In genomic region chr16:82008957-82009592, GRCh38 we compare ENCODE assay signal across 23 cellular contexts. TPM values are rescaled to one million over a fixed set of nuclear protein-coding genes. Genes with fewer than 3 reads are reported as not detected.
DNase-seq lines count a peak whose midpoint lies in the region; ATAC-seq, FAIRE-seq and TF ChIP-seq lines count a peak whose summit lies in the region.
"Had no signal": no experiment of that assay in that cellular context is flagged by ENCODE, and none has a peak within 500 bp of the region (broad histone marks: within the 10 kb centered on the region; RNA-seq: fewer than 3 reads in every experiment).

No MANE protein-coding gene starts in this region.

- ATAC-seq in HepG2 = no peak
- no peak for ATAC-seq in right lobe of liver
- ATAC-seq in K562 = no peak
- no peak for ATAC-seq in GM18519 (IDR thresholded peaks at IDR 0.05; ENCODE audit: low FRiP score, unreplicated experiment)

- CTCF ChIA-PET in HepG2 (lab: Yijun Ruan, JAX; ENCODE audit: low intra/inter-chr PET ratio, low total read pairs) = no interaction called here
- CTCF ChIA-PET in OCI-LY7 (lab: Charles Lee; ENCODE audit: unreplicated experiment) = no interaction called here
- CTCF ChIA-PET in K562 (lab: Yijun Ruan, JAX; ENCODE audit: low intra/inter-chr PET ratio) = no interaction called here

- H3K9me1 ChIP-seq in K562 (ENCODE audit: control insufficient read depth, insufficient read depth, low read length) = no peaks in the 10 kb centered on the region

- intact Hi-C loops in HepG2 (cut with micrococcal nuclease; ENCODE audit: unreplicated experiment) (no loop called here), right lobe of liver (cut with DNase I) (no loop called here), OCI-LY7 (cut with micrococcal nuclease; ENCODE audit: unreplicated experiment) (no loop called here), K562 (cut with micrococcal nuclease) (no loop called here)

- H3K79me2 ChIP-seq in HepG2 (ENCODE audit: insufficient read depth, low read length) (no peaks in the 10 kb centered on the region), OCI-LY7 (ENCODE audit: insufficient read depth, low read depth, low read length) (no peaks in the 10 kb centered on the region), K562 (ENCODE audit: control insufficient read depth, insufficient read depth, low read length) (no peaks in the 10 kb centered on the region)

- H3K27ac ChIP-seq in HepG2 (ENCODE audit: extremely low read length, insufficient read depth, low read length) = no peak overlapping the region
- H3K27ac ChIP-seq in right lobe of liver = no peak overlapping the region
- no peak overlapping the region for H3K27ac ChIP-seq in OCI-LY7 (ENCODE audit: low read depth, low read length, poor library complexity, severe bottlenecking)
- no peak overlapping the region for H3K27ac ChIP-seq in K562 (ENCODE audit: extremely low read depth, low read depth, low read length)
- H3K27ac ChIP-seq in tibial nerve = no peak overlapping the region
- H3K27ac ChIP-seq: 22Rv1, Peyer's patch had no signal

- FAIRE-seq in HepG2 (lab: Jason Lieb, UNC) (no peak), K562 (lab: Jason Lieb, UNC) (no peak)

- no peaks in the 10 kb centered on the region for H3K9me2 ChIP-seq in OCI-LY7 (ENCODE audit: insufficient read depth, low read length)

- H4K20me1 ChIP-seq in HepG2 (ENCODE audit: insufficient read depth, low read length) (no peaks in the 10 kb centered on the region), OCI-LY7 (ENCODE audit: insufficient read depth, low read length) (no peaks in the 10 kb centered on the region), K562 (replicated peaks; ENCODE audit: control insufficient read depth, insufficient read depth, low read length) (no peaks in the 10 kb centered on the region)

- TF ChIP-seq RAD21 in HepG2 (CRISPR knock-in tag; IDR thresholded peaks at IDR 0.05) (no peak), K562 (CRISPR knock-in tag; conservative IDR thresholded peaks at IDR 0.05 in 1 of 2, IDR thresholded peaks at IDR 0.05 in 1 of 2) (no peak)

- BruUV-seq in HepG2 (replicated peaks; lab: Mats Ljungman, UMichigan) (no TSS peak), OCI-LY7 (replicated peaks; lab: Mats Ljungman, UMichigan) (no TSS peak), K562 (replicated peaks; lab: Mats Ljungman, UMichigan) (no TSS peak)

- no peak overlapping the region for H2AFZ ChIP-seq in HepG2 (ENCODE audit: low read length)
- H2AFZ ChIP-seq in OCI-LY7 (ENCODE audit: low read length) = no peak overlapping the region
- no peak overlapping the region for H2AFZ ChIP-seq in K562 (ENCODE audit: low read depth, low read length)

- TF ChIP-seq POLR2A in HepG2 (IDR thresholded peaks at IDR 0.05; ENCODE audit: insufficient read depth in 1 of 2, low read depth in 2 of 2, low read length in 2 of 2) = no peak
- no peak for TF ChIP-seq POLR2A in right lobe of liver (IDR thresholded peaks at IDR 0.05)
- no peak for TF ChIP-seq POLR2A in K562 (conservative IDR thresholded peaks at IDR 0.05)
- TF ChIP-seq POLR2A in tibial nerve (IDR thresholded peaks at IDR 0.05) = no peak

- H3K4me2 ChIP-seq in HepG2 (ENCODE audit: low read depth, low read length) (no peak overlapping the region), OCI-LY7 (ENCODE audit: low read length) (no peak overlapping the region), K562 (ENCODE audit: insufficient read depth, low read length) (no peak overlapping the region)

- in situ Hi-C loops in HepG2 (cut with HindIII; ENCODE audit: extremely low pct_ligation_motif_present, low pct_unique_long_range_greater_than_20kb) = no loop called here
- in situ Hi-C loops in K562 (cut with MboI) = no loop called here

- DNase-seq in DMS 273 (lab: John Stamatoyannopoulos, UW; ENCODE audit: unreplicated experiment) (peak; percentile 8), DMS 273 treated with DMSO at 0.1 percent for 48 hours (lab: John Stamatoyannopoulos, UW) (no peak), HepG2 (ENCODE audit: low spot score) (no peak), right lobe of liver (no peak), OCI-LY7 (ENCODE audit: low spot score) (peak; percentile 6), K562 (ENCODE audit: extremely low read depth in 1 of 4, low spot score in 3 of 4) (no peak), tibial nerve (ENCODE audit: low spot score in 2 of 2) (no peak)
- DNase-seq: BE2C, DND-41, Kasumi-1, MV-4-11, NCI-H1105, NCI-H1436 treated with DMSO at 0.1 percent for 48 hours, NCI-H1930, NCI-H446 treated with DMSO at 0.1 percent for 48 hours, NCI-H526, OCI-M1, Peyer's patch, SHP77 treated with DMSO at 0.1 percent for 48 hours had no signal

- POLR2A ChIA-PET in HepG2 (lab: Yijun Ruan, JAX) (no interaction called here), OCI-LY7 (lab: Charles Lee) (no interaction called here), K562 (lab: Yijun Ruan, JAX) (no interaction called here)

- TF ChIP-seq CTCF in HepG2 (CRISPR knock-in tag; IDR thresholded peaks at IDR 0.05) (no peak), right lobe of liver (IDR thresholded peaks at IDR 0.05) (no peak), OCI-LY7 (conservative IDR thresholded peaks at IDR 0.05; ENCODE audit: low read length) (no peak), K562 (IDR thresholded peaks at IDR 0.05 in 2 of 3, conservative IDR thresholded peaks at IDR 0.05 in 1 of 3; ENCODE audit: insufficient read depth in 2 of 3, low read depth in 1 of 3, low read length in 3 of 3) (no peak), tibial nerve (IDR thresholded peaks at IDR 0.05) (no peak)

- H3K4me3 ChIP-seq in HepG2 (replicated peaks in 1 of 3; ENCODE audit: insufficient read depth in 1 of 3, low read depth in 2 of 3, low read length in 3 of 3) = no peak overlapping the region
- no peak overlapping the region for H3K4me3 ChIP-seq in right lobe of liver
- H3K4me3 ChIP-seq in OCI-LY7 (ENCODE audit: low read depth, low read length, poor library complexity, severe bottlenecking) = no peak overlapping the region
- no peak overlapping the region for H3K4me3 ChIP-seq in K562
- no peak overlapping the region for H3K4me3 ChIP-seq in tibial nerve
- H3K4me3 ChIP-seq: Peyer's patch had no signal

- H3K27me3 ChIP-seq in HepG2 (ENCODE audit: control insufficient read depth in 1 of 2, insufficient read depth in 2 of 2, low read length in 2 of 2) (peaks cover 0 to 12% of the 10 kb centered on the region in 2 experiments; a peak in 2 of 5 replicates), right lobe of liver (no peaks in the 10 kb centered on the region), K562 (ENCODE audit: control insufficient read depth in 2 of 2, insufficient read depth in 2 of 2, low read length in 2 of 2) (peaks cover 0 to 4% of the 10 kb centered on the region in 2 experiments; a peak in 1 of 5 replicates), tibial nerve (peaks cover 0 to 11% of the 10 kb centered on the region in 2 donors)
- H3K27me3 ChIP-seq: BE2C, Peyer's patch had no signal

- no peak for TF ChIP-seq EP300 in HepG2 (IDR thresholded peaks at IDR 0.05; ENCODE audit: low read depth in 2 of 2, low read length in 2 of 2)
- no peak for TF ChIP-seq EP300 in HepG2 (CRISPR knock-in tag; IDR thresholded peaks at IDR 0.05; ENCODE audit: borderline replicate concordance)
- TF ChIP-seq EP300 in K562 (IDR thresholded peaks at IDR 0.05; ENCODE audit: low read length) = no peak
- no peak for TF ChIP-seq EP300 in tibial nerve (IDR thresholded peaks at IDR 0.05)

- H3K36me3 ChIP-seq in HepG2 (replicated peaks in 1 of 2; ENCODE audit: control insufficient read depth in 1 of 2, insufficient read depth in 2 of 2, low read length in 2 of 2) (no peaks in the 10 kb centered on the region), right lobe of liver (no peaks in the 10 kb centered on the region), OCI-LY7 (ENCODE audit: insufficient read depth, low read length) (no peaks in the 10 kb centered on the region), K562 (ENCODE audit: control insufficient read depth, insufficient read depth, low read length) (no peaks in the 10 kb centered on the region), tibial nerve (no peaks in the 10 kb centered on the region)
- H3K36me3 ChIP-seq: BE2C had no signal

- WGBS in HepG2 (ENCODE audit: low lambda C conversion rate) = 30% methylated on average over 8 of the region's 9 CpGs
- 86% methylated on average over 6 of the region's 9 CpGs for WGBS in right lobe of liver (ENCODE audit: insufficient coverage, low coverage, low lambda C conversion rate, missing lambda C conversion rate)
- 0% methylated on average over 9 of the region's 9 CpGs for WGBS in K562 (ENCODE audit: insufficient coverage, low coverage, missing lambda C conversion rate)
- WGBS in tibial nerve, 2 donors = 98% methylated on average over 9 of the region's 9 CpGs

- H3K9me3 ChIP-seq in HepG2 (ENCODE audit: low read length) (peaks cover 31% of the 10 kb centered on the region), right lobe of liver (no peaks in the 10 kb centered on the region), OCI-LY7 (ENCODE audit: low read length) (0 out of 2 replicates have a peak, but pooled peaks cover 10% of the 10 kb centered on the region), K562 (replicated peaks; ENCODE audit: control insufficient read depth, insufficient read depth, low read depth, low read length) (0 out of 2 replicates have a peak, but pooled peaks cover 2% of the 10 kb centered on the region), tibial nerve (peaks cover 0 to 18% (median 0%) of the 10 kb centered on the region in 4 donors)
- H3K9me3 ChIP-seq: BE2C had no signal

- H3K4me1 ChIP-seq in HepG2 (ENCODE audit: insufficient read depth, low read length) = no peaks in the 10 kb centered on the region
- H3K4me1 ChIP-seq in right lobe of liver = no peaks in the 10 kb centered on the region
- H3K4me1 ChIP-seq in OCI-LY7 (ENCODE audit: insufficient read depth, low read length, poor library complexity, severe bottlenecking) = no peaks in the 10 kb centered on the region
- peaks cover 0 to 4% of the 10 kb centered on the region in 2 experiments; a peak in 1 of 5 replicates for H3K4me1 ChIP-seq in K562 (replicated peaks in 1 of 2; ENCODE audit: control insufficient read depth in 2 of 2, insufficient read depth in 2 of 2, low read length in 2 of 2)
- H3K4me1 ChIP-seq in tibial nerve = no peaks in the 10 kb centered on the region
- H3K4me1 ChIP-seq: BE2C had no signal

- H3K9ac ChIP-seq in HepG2 (ENCODE audit: insufficient read depth, low read depth, low read length) (no peak overlapping the region), K562 (ENCODE audit: insufficient read depth in 1 of 2, low read depth in 2 of 2, low read length in 2 of 2) (no peak overlapping the region)

RNA-seq across cellular contexts. Expression of gene SDR42E1, which starts 2.2 kb away (rescaled TPM):
- total RNA-seq in HepG2 (2016; rRNA removed; fragmentation: Illumina TruSeq; extraction: Trizol) (0.01 and 0.13 TPM in 2 replicates), right lobe of liver (1 to 10 TPM; 3.4 to 5.9 (median 4.5) TPM), OCI-LY7 (2022) (0.53 and 0.65 TPM in 2 replicates), K562 (2014; rRNA removed) (0.29 and 0.64 TPM in 2 replicates), K562 (2014; rRNA removed; fragmentation: Illumina TruSeq; extraction: Trizol) (0.29 and 0.64 TPM in 2 replicates), K562 (2015; rRNA removed; fragmentation: Illumina TruSeq; extraction: Trizol) (0.22 and 0.49 TPM in 2 replicates), K562 (2021) (0.42 and 0.92 TPM in 2 replicates), tibial nerve (under 1 TPM; under 0.01 to 0.59 (median 0.26) TPM)
- not detected in 2 replicates for total RNA-seq in HepG2 (2016; cell fraction: cytosol; rRNA removed; fragmentation: Illumina TruSeq; extraction: Trizol; ENCODE audit: low read depth)
- 0.09 and 0.39 TPM in 2 replicates for total RNA-seq in HepG2 (2016; cell fraction: insoluble cytoplasmic fraction; rRNA removed; fragmentation: Illumina TruSeq; extraction: Trizol)
- under 0.01 and 0.09 TPM in 2 replicates for total RNA-seq in HepG2 (2016; cell fraction: membrane; rRNA removed; fragmentation: Illumina TruSeq; extraction: Trizol)
- total RNA-seq in HepG2 (2016; cell fraction: nucleus; rRNA removed; fragmentation: Illumina TruSeq; extraction: Trizol) = 0.03 TPM in 1 of 2 replicates, not detected in the other
- polyA plus RNA-seq in HepG2 (2011; rRNA removed) (0.01 TPM in 1 of 2 replicates, not detected in the other), K562 (2011; rRNA removed) (0.22 and 0.25 TPM in 2 replicates), K562 (2014; fragmentation: Illumina TruSeq; extraction: Trizol) (0.22 and 0.54 TPM in 2 replicates), K562 (2014; fragmentation: Nextera tagmentation; extraction: Ambion mirVana) (1 to 10 TPM in 1 of 2 experiments, under 1 TPM in 1; 0.77 to 1.3 TPM), K562 (2014; rRNA removed) (0.13 and 0.46 TPM in 2 replicates)
- polyA plus RNA-seq in HepG2 (2011; cell fraction: cytosol; rRNA removed) = under 0.01 TPM in 1 of 2 replicates, not detected in the other
- 0.02 TPM in 2 replicates for polyA plus RNA-seq in HepG2 (2011; cell fraction: nucleus; rRNA removed)
- polyA plus RNA-seq in HepG2 (2012) = 0.01 TPM in 1 of 2 replicates, not detected in the other
- not detected in 2 replicates for polyA plus RNA-seq in HepG2 (2016; cell fraction: cytosol; fragmentation: Illumina TruSeq; extraction: Trizol; ENCODE audit: low read depth)
- polyA plus RNA-seq in HepG2 (2016; cell fraction: insoluble cytoplasmic fraction; fragmentation: Illumina TruSeq; extraction: Trizol; ENCODE audit: low read depth) = 0.11 TPM in 2 replicates
- 0.07 TPM in 1 of 2 replicates, not detected in the other for polyA plus RNA-seq in HepG2 (2016; cell fraction: membrane; fragmentation: Illumina TruSeq; extraction: Trizol; ENCODE audit: low read depth)
- polyA plus RNA-seq in HepG2 (2016; cell fraction: nucleus; fragmentation: Illumina TruSeq; extraction: Trizol; ENCODE audit: insufficient read depth, low read depth) = not detected in 2 replicates
- not detected in 2 replicates for polyA minus RNA-seq in HepG2 (2011; rRNA and poly(A)+ RNA removed; ENCODE audit: low replicate concordance)
- not detected in 2 replicates for polyA minus RNA-seq in HepG2 (2011; cell fraction: cytosol; rRNA and poly(A)+ RNA removed)
- not detected in 2 replicates for polyA minus RNA-seq in HepG2 (2011; cell fraction: nucleus; rRNA and poly(A)+ RNA removed)
- under 0.01 TPM in 1 of 2 replicates, not detected in the other for total RNA-seq in OCI-LY7 (2014; rRNA removed; shearing (Covaris generic))
- 0.12 and 1.2 TPM in 2 replicates for total RNA-seq in K562 (2011; cell fraction: chromatin; rRNA removed; ENCODE audit: low replicate concordance)
- 0.17 and 0.39 TPM in 2 replicates for total RNA-seq in K562 (2011; cell fraction: nucleolus; rRNA removed)
- total RNA-seq in K562 (2011; cell fraction: nucleoplasm; rRNA removed) = 0.07 and 0.31 TPM in 2 replicates
- polyA plus RNA-seq in K562 (2011; cell fraction: cytosol; rRNA removed) = 0.01 and 0.10 TPM in 2 replicates
- 0.14 and 0.15 TPM in 2 replicates for polyA plus RNA-seq in K562 (2011; cell fraction: nucleus; rRNA removed)
- 0.40 and 2.6 TPM in 2 replicates for polyA plus RNA-seq in K562 (2012)
- polyA minus RNA-seq in K562 (2011; rRNA and poly(A)+ RNA removed) = 0.60 and 0.67 TPM in 2 replicates
- polyA minus RNA-seq in K562 (2011; cell fraction: cytosol; rRNA and poly(A)+ RNA removed) = not detected in 2 replicates
- polyA minus RNA-seq in K562 (2011; cell fraction: nucleus; rRNA and poly(A)+ RNA removed) = 0.11 and 0.27 TPM in 2 replicates
- total RNA-seq: H4 had no signal
- polyA plus RNA-seq: CD14-positive monocyte had no signal

RNA-seq across cellular contexts. Expression of gene HSD17B2, which starts 26.0 kb away (rescaled TPM):
- total RNA-seq in HepG2 (2016; rRNA removed; fragmentation: Illumina TruSeq; extraction: Trizol) = 20.4 and 26.3 TPM in 2 replicates
- total RNA-seq in HepG2 (2016; cell fraction: cytosol; rRNA removed; fragmentation: Illumina TruSeq; extraction: Trizol; ENCODE audit: low read depth) = 8.1 and 10.8 TPM in 2 replicates
- total RNA-seq in HepG2 (2016; cell fraction: insoluble cytoplasmic fraction; rRNA removed; fragmentation: Illumina TruSeq; extraction: Trizol) = 17.1 and 26.5 TPM in 2 replicates
- 14.2 and 15.4 TPM in 2 replicates for total RNA-seq in HepG2 (2016; cell fraction: membrane; rRNA removed; fragmentation: Illumina TruSeq; extraction: Trizol)
- total RNA-seq in HepG2 (2016; cell fraction: nucleus; rRNA removed; fragmentation: Illumina TruSeq; extraction: Trizol) = 20.3 and 26.6 TPM in 2 replicates
- 69.3 and 70.7 TPM in 2 replicates for polyA plus RNA-seq in HepG2 (2011; rRNA removed)
- polyA plus RNA-seq in HepG2 (2011; cell fraction: cytosol; rRNA removed) = 63.0 and 86.7 TPM in 2 replicates
- polyA plus RNA-seq in HepG2 (2011; cell fraction: nucleus; rRNA removed) = 25.9 and 29.8 TPM in 2 replicates
- 99.3 and 106 TPM in 2 replicates for polyA plus RNA-seq in HepG2 (2012)
- polyA plus RNA-seq in HepG2 (2016; cell fraction: cytosol; fragmentation: Illumina TruSeq; extraction: Trizol; ENCODE audit: low read depth) = 10.6 and 11.5 TPM in 2 replicates
- polyA plus RNA-seq in HepG2 (2016; cell fraction: insoluble cytoplasmic fraction; fragmentation: Illumina TruSeq; extraction: Trizol; ENCODE audit: low read depth) = 19.6 and 20.2 TPM in 2 replicates
- polyA plus RNA-seq in HepG2 (2016; cell fraction: membrane; fragmentation: Illumina TruSeq; extraction: Trizol; ENCODE audit: low read depth) = 13.1 and 14.3 TPM in 2 replicates
- 30.1 and 31.0 TPM in 2 replicates for polyA plus RNA-seq in HepG2 (2016; cell fraction: nucleus; fragmentation: Illumina TruSeq; extraction: Trizol; ENCODE audit: insufficient read depth, low read depth)
- polyA minus RNA-seq in HepG2 (2011; rRNA and poly(A)+ RNA removed; ENCODE audit: low replicate concordance) = 150 TPM in 1 of 2 replicates, not detected in the other
- 38.6 and 54.8 TPM in 2 replicates for polyA minus RNA-seq in HepG2 (2011; cell fraction: cytosol; rRNA and poly(A)+ RNA removed)
- polyA minus RNA-seq in HepG2 (2011; cell fraction: nucleus; rRNA and poly(A)+ RNA removed) = 77.4 and 89.1 TPM in 2 replicates
- total RNA-seq in right lobe of liver = 100 to 1,000 TPM in 1 of 6 experiments, 10 to 100 TPM in 5; 65.2 to 144 (median 84.7) TPM
- total RNA-seq in OCI-LY7 (2014; rRNA removed; shearing (Covaris generic)) = not detected in 2 replicates
- not detected in 2 replicates for total RNA-seq in OCI-LY7 (2022)
- not detected in 2 replicates for total RNA-seq in K562 (2011; cell fraction: chromatin; rRNA removed; ENCODE audit: low replicate concordance)
- not detected in 2 replicates for total RNA-seq in K562 (2011; cell fraction: nucleolus; rRNA removed)
- not detected in 2 replicates for total RNA-seq in K562 (2011; cell fraction: nucleoplasm; rRNA removed)
- not detected in 2 replicates for total RNA-seq in K562 (2014; rRNA removed)
- total RNA-seq in K562 (2014; rRNA removed; fragmentation: Illumina TruSeq; extraction: Trizol) = not detected in 2 replicates
- total RNA-seq in K562 (2015; rRNA removed; fragmentation: Illumina TruSeq; extraction: Trizol) = not detected in 2 replicates
- total RNA-seq in K562 (2021) = not detected in 2 replicates
- not detected in 2 replicates for polyA plus RNA-seq in K562 (2011; rRNA removed)
- not detected in 2 replicates for polyA plus RNA-seq in K562 (2011; cell fraction: cytosol; rRNA removed)
- polyA plus RNA-seq in K562 (2011; cell fraction: nucleus; rRNA removed) = not detected in 2 replicates
- polyA plus RNA-seq in K562 (2012) = not detected in 2 replicates
- not detected in 2 replicates for polyA plus RNA-seq in K562 (2014; fragmentation: Illumina TruSeq; extraction: Trizol)
- not detected for polyA plus RNA-seq in K562 (2014; fragmentation: Nextera tagmentation; extraction: Ambion mirVana)
- not detected in 2 replicates for polyA plus RNA-seq in K562 (2014; rRNA removed)
- polyA minus RNA-seq in K562 (2011; rRNA and poly(A)+ RNA removed) = not detected in 2 replicates
- polyA minus RNA-seq in K562 (2011; cell fraction: cytosol; rRNA and poly(A)+ RNA removed) = not detected in 2 replicates
- polyA minus RNA-seq in K562 (2011; cell fraction: nucleus; rRNA and poly(A)+ RNA removed) = not detected in 2 replicates
- not detected for total RNA-seq in tibial nerve
- polyA plus RNA-seq: CD14-positive monocyte had no signal

Comparison
In these comparisons a context has a peak if more than half of its experiments do, and no peak if none do; other contexts are left out.
1. DNase-seq: peak in DMS 273 (single experiment) and OCI-LY7 (single experiment); none in DMS 273 treated with DMSO at 0.1 percent for 48 hours (single experiment), HepG2 (single experiment), right lobe of liver (0 of 3), K562 (0 of 4) and tibial nerve (0 of 2).
2. RNA of gene HSD17B2, which starts 26.0 kb away (total RNA-seq): 65.2 to 144 TPM in right lobe of liver and 8.1 to 26.6 TPM in HepG2; not detected in OCI-LY7, not detected in K562 and not detected in tibial nerve; every median in the first group is over 4 times any median in the second.